ENCODE assay signal across 8 cellular contexts in genomic region chr12:93570552-93571359, GRCh38. TPM values are rescaled to one million over a fixed set of nuclear protein-coding genes. Genes with fewer than 3 reads are reported as not detected.
A peak's percentile ranks its signal among the peaks of the same experiment; 100 is the strongest.
DNase-seq lines count a peak whose midpoint lies in the region; ATAC-seq, FAIRE-seq and TF ChIP-seq lines count a peak whose summit lies in the region.

No MANE protein-coding gene starts in this region.

- peak overlapping the region; percentile 89 to 96 for H3K9ac ChIP-seq in kidney (ENCODE audit: low read length in 2 of 2)

- TF ChIP-seq CTCF in A673 (conservative IDR thresholded peaks at IDR 0.05; ENCODE audit: low read depth, low read length) (no peak), kidney (IDR thresholded peaks at IDR 0.05; ENCODE audit: borderline replicate concordance, extremely low read depth, insufficient read depth) (peak; percentile 6)

- peak overlapping the region; percentile 39 for H3K27ac ChIP-seq in A673 (ENCODE audit: low read depth, low read length, poor library complexity, severe bottlenecking)
- H3K27ac ChIP-seq in kidney (ENCODE audit: low read depth in 2 of 2, low read length in 2 of 2): peak overlapping the region; percentile 98 to 99

- FAIRE-seq in kidney (lab: Jason Lieb, UNC): no peak

- POLR2A ChIA-PET in A673 (lab: Charles Lee; ENCODE audit: low non-redundant PET): no interaction called here

- H3K4me3 ChIP-seq in A673 (ENCODE audit: low read depth, low read length, poor library complexity, severe bottlenecking) (peak overlapping the region; percentile 75), kidney (ENCODE audit: low read length in 2 of 2) (peak overlapping the region; percentile 67 to 81)

- H3K36me3 ChIP-seq in A673 (ENCODE audit: insufficient read depth, low read length, poor library complexity, severe bottlenecking): no peaks in the 10 kb centered on the region
- H3K36me3 ChIP-seq in kidney (ENCODE audit: control insufficient read depth in 1 of 2, insufficient read depth in 2 of 2, low read length in 2 of 2): peaks cover 2 to 5% of the 10 kb centered on the region in 2 donors

- H3K9me3 ChIP-seq in A673 (ENCODE audit: low read depth, low read length, poor library complexity, severe bottlenecking) (no peaks in the 10 kb centered on the region), kidney (ENCODE audit: control insufficient read depth in 1 of 2, low read length in 2 of 2) (no peaks in the 10 kb centered on the region)

- BruUV-seq in A673 (replicated peaks; lab: Mats Ljungman, UMichigan): no TSS peak

- DNase-seq in A673 (ENCODE audit: low spot score) (peak; percentile 94), NCI-H2227 (lab: John Stamatoyannopoulos, UW; ENCODE audit: unreplicated experiment) (peak; percentile 95), cerebellar cortex (ENCODE audit: low spot score) (peak; percentile 38), kidney (peak; percentile 99)
- DNase-seq in activated CD4-positive, CD25-positive, alpha-beta regulatory T cell treated with anti-CD3 and anti-CD28 coated beads, Interleukin-2, amount 50 U/mL, for 72 hours: peak; percentile 88
- peak; percentile 85 to 89 for DNase-seq in stimulated activated CD4-positive, alpha-beta T cell treated with anti-CD3 and anti-CD28 coated beads, Interleukin-15, amount 100 ng/mL, for 1 hour (ENCODE audit: low read depth in 1 of 2, low spot score in 1 of 2)

- CTCF ChIA-PET in A673 (lab: Charles Lee): interaction anchor here (0.5 kb wide), 1 partner anchor 504 kb away, joined by 3 read pairs; no protein-coding TSS in a partner anchor

- H3K4me1 ChIP-seq in A673 (ENCODE audit: insufficient read depth, low read length, poor library complexity, severe bottlenecking): peaks cover 3% of the 10 kb centered on the region
- H3K4me1 ChIP-seq in kidney (ENCODE audit: control insufficient read depth in 1 of 2, insufficient read depth in 1 of 2, low read depth in 1 of 2, low read length in 2 of 2): peaks cover 0 to 2% of the 10 kb centered on the region in 2 donors

- peaks cover 39% of the 10 kb centered on the region for H3K27me3 ChIP-seq in A673 (replicated peaks; ENCODE audit: insufficient read depth, low read depth, low read length, poor library complexity)

- intact Hi-C loops in A673 (cut with micrococcal nuclease; ENCODE audit: unreplicated experiment): loop anchor here (2.0 to 5.0 kb wide), 3 partner anchors 107 to 196 kb away; partner anchors contain the start of gene CRADD
- intact Hi-C loops in kidney (cut with DNase I): no loop called here

- ATAC-seq in GM18519 (IDR thresholded peaks at IDR 0.05; ENCODE audit: low FRiP score, unreplicated experiment) (peak; percentile 33), HG03045 (IDR thresholded peaks at IDR 0.05; ENCODE audit: unreplicated experiment) (peak; percentile 56)

RNA-seq across cellular contexts. Expression of gene SOCS2, which starts 1.7 kb away (rescaled TPM):
- 1.3 and 1.6 TPM in 2 replicates for total RNA-seq in A673 (2021)
- 25.7 TPM for total RNA-seq in kidney
- 32.2 TPM for polyA plus RNA-seq in kidney (ENCODE audit: insufficient read depth, low read depth, low replicate concordance)

Comparison
In these comparisons a context has a peak if more than half of its experiments do, and no peak if none do; other contexts are left out.
1. Peak in every context shown above with its lines: DNase-seq, ATAC-seq, H3K4me3 ChIP-seq and H3K27ac ChIP-seq.
2. DNase-seq: peak in every context shown above with its lines; median percentile 99 in kidney; 95 in NCI-H2227; 94 in A673; 88 in activated CD4-positive, CD25-positive, alpha-beta regulatory T cell treated with anti-CD3 and anti-CD28 coated beads, Interleukin-2, amount 50 U/mL, for 72 hours; 87 in stimulated activated CD4-positive, alpha-beta T cell treated with anti-CD3 and anti-CD28 coated beads, Interleukin-15, amount 100 ng/mL, for 1 hour; 38 in cerebellar cortex.
3. RNA of gene SOCS2, which starts 1.7 kb away (total RNA-seq): 25.7 TPM in kidney (single experiment); 1.3 to 1.6 TPM in A673; every median in the first group is over 10 times any median in the second.